8 cellular contexts compared by ENCODE assay signal in the genomic region with DNA sequence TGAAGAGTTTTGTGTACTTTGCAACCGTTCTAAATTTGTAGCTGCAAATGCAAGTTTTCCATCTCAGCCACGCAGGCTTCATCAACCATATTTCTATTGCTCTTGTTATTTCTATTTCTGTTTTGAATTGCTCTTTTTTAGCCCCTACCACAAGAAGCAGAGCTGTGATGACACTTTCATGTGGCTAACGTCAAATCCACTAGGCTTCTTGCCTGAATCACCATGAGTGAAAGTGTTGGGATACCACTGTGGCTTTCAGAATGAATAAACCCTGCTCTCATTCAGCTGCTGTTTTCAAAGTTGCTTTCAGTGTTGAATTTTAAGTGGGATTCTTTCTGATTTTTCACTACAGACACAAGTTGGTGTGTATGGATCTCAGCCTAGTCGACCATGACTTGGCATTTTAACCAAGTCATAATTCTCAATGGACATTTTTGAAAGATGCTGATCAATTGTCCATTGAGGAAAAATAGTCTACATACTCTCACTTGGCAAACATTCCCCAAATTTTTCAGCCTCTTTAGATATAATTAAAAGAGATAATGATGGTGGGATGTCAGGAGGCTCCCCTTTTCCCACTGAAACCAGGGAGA. TPM values are rescaled to one million over a fixed set of nuclear protein-coding genes. Genes with fewer than 3 reads are reported as not detected.
A peak's percentile ranks its signal among the peaks of the same experiment; 100 is the strongest.
DNase-seq lines count a peak whose midpoint lies in the region; ATAC-seq, FAIRE-seq and TF ChIP-seq lines count a peak whose summit lies in the region.

No MANE protein-coding gene starts in this region.

- peaks cover 8 to 13% of the 10 kb centered on the region in 2 donors for H3K27me3 Mint-ChIP-seq in CD4-positive, alpha-beta memory T cell
- peaks cover 53% of the 10 kb centered on the region for H3K27me3 Mint-ChIP-seq in osteocyte (ENCODE audit: unreplicated experiment)

- peak; percentile 90 for ATAC-seq in GM18508 (IDR thresholded peaks at IDR 0.05; ENCODE audit: insufficient read depth, unreplicated experiment)
- peak; percentile 71 for ATAC-seq in GM19468 (IDR thresholded peaks at IDR 0.05; ENCODE audit: extremely low read depth, unreplicated experiment)
- peak; percentile 87 for ATAC-seq in HG03175 (IDR thresholded peaks at IDR 0.05; ENCODE audit: unreplicated experiment)
- ATAC-seq in GM12878: peak; percentile 79

- no peaks in the 10 kb centered on the region for H3K36me3 ChIP-seq in GM12878 (ENCODE audit: control insufficient read depth in 2 of 2, insufficient read depth in 2 of 2, low read length in 1 of 2)
- H3K36me3 ChIP-seq in CD4-positive, alpha-beta memory T cell (ENCODE audit: insufficient read depth, low read length): no peaks in the 10 kb centered on the region

- H3K4me1 Mint-ChIP-seq in CD4-positive, alpha-beta memory T cell: peaks cover 0 to 4% (median 4%) of the 10 kb centered on the region in 4 donors
- peaks cover 7% of the 10 kb centered on the region for H3K4me1 Mint-ChIP-seq in osteocyte (ENCODE audit: unreplicated experiment)

- DNase-seq in GM12878 (ENCODE audit: low read depth, low spot score): peak; percentile 19
- no peak for DNase-seq in NCI-H446 treated with DMSO at 0.1 percent for 48 hours (lab: John Stamatoyannopoulos, UW)
- DNase-seq in CD4-positive, alpha-beta memory T cell: no peak
- no peak for DNase-seq in DMS 273 (lab: John Stamatoyannopoulos, UW; ENCODE audit: unreplicated experiment)
- DNase-seq in osteocyte (ENCODE audit: extremely low spot score, unreplicated experiment): no peak

- H3K4me2 ChIP-seq in GM12878 (ENCODE audit: control insufficient read depth, insufficient read depth): no peak overlapping the region

- no peak overlapping the region for H3K27ac Mint-ChIP-seq in CD4-positive, alpha-beta memory T cell
- no peak overlapping the region for H3K27ac Mint-ChIP-seq in osteocyte (ENCODE audit: unreplicated experiment)

- no peak overlapping the region for H2AFZ ChIP-seq in GM12878 (ENCODE audit: control insufficient read depth, low read depth, low read length)

- H3K27me3 ChIP-seq in GM12878 (replicated peaks in 1 of 2; ENCODE audit: control insufficient read depth in 2 of 2, insufficient read depth in 2 of 2, low read length in 1 of 2): peaks cover 0 to 8% of the 10 kb centered on the region in 2 experiments; a peak in 3 of 4 replicates
- H3K27me3 ChIP-seq in CD4-positive, alpha-beta memory T cell (ENCODE audit: insufficient read depth, low read length): no peaks in the 10 kb centered on the region

- H3K9ac ChIP-seq in GM12878 (ENCODE audit: control insufficient read depth, insufficient read depth, low read length): no peak overlapping the region

- FAIRE-seq in GM12878 (lab: Jason Lieb, UNC): no peak

- no TSS peak for BruUV-seq in GM12878 (replicated peaks; lab: Mats Ljungman, UMichigan)

- peaks cover 0 to 7% (median 1%) of the 10 kb centered on the region in 8 donors for H3K9me3 Mint-ChIP-seq in CD4-positive, alpha-beta memory T cell
- H3K9me3 Mint-ChIP-seq in osteocyte (ENCODE audit: unreplicated experiment): no peaks in the 10 kb centered on the region

- TF ChIP-seq EP300 in GM12878 (IDR thresholded peaks at IDR 0.05; ENCODE audit: borderline replicate concordance in 1 of 2, control insufficient read depth in 1 of 2, low read depth in 2 of 2, low read length in 2 of 2): peak in 1 of 2 experiments; percentile 31; a peak in 1 of 4 replicates

- RAD21 ChIA-PET in GM12878 (lab: Charles Lee; ENCODE audit: unreplicated experiment): no interaction called here

- no peaks in the 10 kb centered on the region for H3K9me3 ChIP-seq in GM12878 (replicated peaks; ENCODE audit: control insufficient read depth, insufficient read depth, low read length)
- no peaks in the 10 kb centered on the region for H3K9me3 ChIP-seq in CD4-positive, alpha-beta memory T cell (ENCODE audit: control insufficient read depth in 1 of 2, low read length in 2 of 2)

- TF ChIP-seq POLR2A in GM12878 (IDR thresholded peaks at IDR 0.05; ENCODE audit: low read depth, low read length): no peak

- TF ChIP-seq CTCF in GM12878 (IDR thresholded peaks at IDR 0.05 in 2 of 3, conservative IDR thresholded peaks at IDR 0.05 in 1 of 3; ENCODE audit: control insufficient read depth in 2 of 3, extremely low read depth in 1 of 3, insufficient read depth in 1 of 3, low read depth in 3 of 3, low read length in 3 of 3): no peak
- TF ChIP-seq CTCF in osteocyte (IDR thresholded peaks at IDR 0.05): no peak

- POLR2A ChIA-PET in GM12878 (lab: Charles Lee): no interaction called here
- POLR2A ChIA-PET in CD4-positive, alpha-beta memory T cell (lab: Charles Lee; ENCODE audit: partially characterized antibody): interaction anchor here (1.0 kb wide), 1 partner anchor 9 kb away, joined by 3 read pairs; no protein-coding TSS in a partner anchor

- CTCF ChIA-PET in GM12878 (lab: Yijun Ruan, JAX): interaction anchor here (1.2 to 2.5 kb wide), 3 partner anchors 10 to 52 kb away, joined by 3 to 6 read pairs (median 5); no protein-coding TSS in a partner anchor
- CTCF ChIA-PET in CD4-positive, alpha-beta memory T cell (lab: Charles Lee; ENCODE audit: partially characterized antibody): no interaction called here

- no peaks in the 10 kb centered on the region for H3K4me1 ChIP-seq in GM12878 (ENCODE audit: control insufficient read depth, insufficient read depth, low read length)
- no peaks in the 10 kb centered on the region for H3K4me1 ChIP-seq in CD4-positive, alpha-beta memory T cell (ENCODE audit: insufficient read depth, low read length)

- SMC1A ChIA-PET in GM12878 (lab: Charles Lee; ENCODE audit: uncharacterized antibody, unreplicated experiment): interaction anchor here (1.2 kb wide), 1 partner anchor 22 kb away, joined by 3 read pairs; no protein-coding TSS in a partner anchor

- 8% methylated on average over 4 of the region's 4 CpGs for WGBS in GM12878 (ENCODE audit: insufficient coverage, insufficient replicate concordance, low lambda C conversion rate, missing lambda C conversion rate)

- H3K36me3 Mint-ChIP-seq in CD4-positive, alpha-beta memory T cell: peaks cover 0 to 3% of the 10 kb centered on the region in 2 donors
- no peaks in the 10 kb centered on the region for H3K36me3 Mint-ChIP-seq in osteocyte (ENCODE audit: unreplicated experiment)

- intact Hi-C loops in GM12878 (cut with micrococcal nuclease; ENCODE audit: unreplicated experiment): no loop called here
- intact Hi-C loops in CD4-positive, alpha-beta memory T cell (cut with micrococcal nuclease): no loop called here

- no peaks in the 10 kb centered on the region for H3K79me2 ChIP-seq in GM12878 (ENCODE audit: control insufficient read depth, insufficient read depth, low read length)

- no peak overlapping the region for H3K4me3 Mint-ChIP-seq in CD4-positive, alpha-beta memory T cell
- no peak overlapping the region for H3K4me3 Mint-ChIP-seq in osteocyte (ENCODE audit: unreplicated experiment)

- H3K27ac ChIP-seq in GM12878 (ENCODE audit: control insufficient read depth, insufficient read depth): no peak overlapping the region
- no peak overlapping the region for H3K27ac ChIP-seq in CD4-positive, alpha-beta memory T cell (ENCODE audit: low read depth, low read length)

- in situ Hi-C loops in GM12878 (cut with MboI): no loop called here

- H4K20me1 ChIP-seq in GM12878 (ENCODE audit: control insufficient read depth, insufficient read depth): no peaks in the 10 kb centered on the region

- no peak for TF ChIP-seq RAD21 in GM12878 (IDR thresholded peaks at IDR 0.05; ENCODE audit: insufficient read depth, low read depth, low read length)

- H3K4me3 ChIP-seq in GM12878: no peak overlapping the region
- H3K4me3 ChIP-seq in CD4-positive, alpha-beta memory T cell (ENCODE audit: low read length in 2 of 2): no peak overlapping the region

RNA-seq across cellular contexts. Expression of a gene that starts 41.0 kb away (rescaled TPM):
- total RNA-seq in GM12878 (2013; cell fraction: nucleolus; rRNA removed): 39.5 and 41.3 TPM in 2 replicates
- total RNA-seq in GM12878 (2014; rRNA removed) (16.4 and 19.1 TPM in 2 replicates), GM12878 (2014; rRNA removed; fragmentation: Illumina TruSeq; extraction: Trizol) (22.8 and 24.1 TPM in 2 replicates), GM12878 (2021) (29.9 and 30.0 TPM in 2 replicates), osteocyte (42.5 and 45.8 TPM in 2 replicates)
- 5.2 TPM for polyA plus RNA-seq in GM12878 (2011; ENCODE audit: low read depth)
- polyA plus RNA-seq in GM12878 (2011; rRNA removed) (20.8 and 21.4 TPM in 2 replicates), GM12878 (2014; fragmentation: Illumina TruSeq; extraction: Trizol) (23.8 and 32.6 TPM in 2 replicates), GM12878 (2014; fragmentation: Nextera tagmentation; extraction: Ambion mirVana) (10 to 100 TPM; 19.3 to 19.9 TPM), GM12878 (2014; rRNA removed) (11.2 and 17.1 TPM in 2 replicates), GM12878 (2016; fragmentation: Nextera tagmentation; extraction: Ambion mirVana) (10 to 100 TPM; 26.2 to 29.9 TPM)
- 10.3 and 13.3 TPM in 2 replicates for polyA plus RNA-seq in GM12878 (2011; cell fraction: cytosol; rRNA removed)
- polyA plus RNA-seq in GM12878 (2011; cell fraction: nucleus; rRNA removed): 16.0 and 21.4 TPM in 2 replicates
- 8.5 and 10.3 TPM in 2 replicates for polyA plus RNA-seq in GM12878 (2012)
- 21.5 and 31.1 TPM in 2 replicates for polyA minus RNA-seq in GM12878 (2011; rRNA and poly(A)+ RNA removed)
- 5.6 and 7.4 TPM in 2 replicates for polyA minus RNA-seq in GM12878 (2011; cell fraction: cytosol; rRNA and poly(A)+ RNA removed)
- 21.6 and 39.5 TPM in 2 replicates for polyA minus RNA-seq in GM12878 (2011; cell fraction: nucleus; rRNA and poly(A)+ RNA removed)
- 10 to 100 TPM; 45.5 to 47.9 TPM for total RNA-seq in CD4-positive, alpha-beta memory T cell
- polyA plus RNA-seq in CD4-positive, alpha-beta memory T cell: 10 to 100 TPM; 21.1 to 22.5 TPM
